ENCODE assay signal across 9 cellular contexts in genomic region chr2:160087854-160088745, GRCh38.
DNase-seq lines count a peak whose midpoint lies in the region; ATAC-seq and TF ChIP-seq lines count a peak whose summit lies in the region.
"Had no signal": no experiment of that assay in that cellular context is flagged by ENCODE, and none has a peak within 500 bp of the region (broad histone marks: within the 10 kb centered on the region; RNA-seq: fewer than 3 reads in every experiment).

No MANE protein-coding gene starts in this region.

- peak; percentile 28 to 38 for DNase-seq in AML-193 (lab: John Stamatoyannopoulos, UW)
- DNase-seq in OCI-M1 (lab: John Stamatoyannopoulos, UW) = peak; percentile 54
- DNase-seq in fibroblast of pulmonary artery (ENCODE audit: low read depth) = peak; percentile 49
- DNase-seq in coronary artery (ENCODE audit: low spot score) = no peak
- DNase-seq in DMS114 treated with DMSO at 0.1 percent for 48 hours (lab: John Stamatoyannopoulos, UW; ENCODE audit: unreplicated experiment) = no peak
- DNase-seq: central memory CD4-positive, alpha-beta T cell had no signal

- TF ChIP-seq CTCF in fibroblast of pulmonary artery (IDR thresholded peaks at IDR 0.05; ENCODE audit: low read length, missing control alignments) = peak; percentile 35
- TF ChIP-seq CTCF in coronary artery (IDR thresholded peaks at IDR 0.05) = no peak

- ATAC-seq in GM21786 (IDR thresholded peaks at IDR 0.05; ENCODE audit: unreplicated experiment) = peak; percentile 50
- no peak for ATAC-seq in GM18858 (IDR thresholded peaks at IDR 0.05; ENCODE audit: unreplicated experiment)
- no peak for ATAC-seq in GM18519 (IDR thresholded peaks at IDR 0.05; ENCODE audit: low FRiP score, unreplicated experiment)

- H3K4me3 ChIP-seq in fibroblast of pulmonary artery (replicated peaks; ENCODE audit: low read depth, low read length) = no peak overlapping the region
- no peak overlapping the region for H3K4me3 ChIP-seq in coronary artery

- no peak overlapping the region for H3K27ac ChIP-seq in coronary artery

Comparison
In these comparisons a context has a peak if more than half of its experiments do, and no peak if none do; other contexts are left out.
1. DNase-seq: peak in AML-193 (2 of 2), OCI-M1 (single experiment) and fibroblast of pulmonary artery (single experiment); none in coronary artery (single experiment) and DMS114 treated with DMSO at 0.1 percent for 48 hours (single experiment).